2 cellular contexts compared by ENCODE assay signal in the genomic region with DNA sequence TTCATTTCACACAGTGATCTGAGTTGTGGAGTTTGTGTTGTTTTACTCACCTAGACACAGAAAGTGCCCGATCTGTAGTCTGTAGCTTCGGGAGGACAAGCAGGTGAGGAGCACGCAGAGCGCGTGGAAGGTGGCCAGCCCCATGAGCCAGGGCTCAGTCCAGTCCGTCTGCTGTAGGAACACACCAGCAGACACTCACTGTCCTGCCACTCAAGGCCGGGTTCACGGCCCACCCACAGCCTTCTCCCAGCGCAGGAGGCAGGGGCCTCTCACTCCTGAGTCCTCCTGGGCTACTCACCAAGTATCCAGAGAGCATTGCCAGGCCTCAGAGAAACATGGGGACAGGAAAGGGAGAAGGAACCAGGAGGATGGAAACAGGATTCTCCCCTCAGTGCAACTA.
TF ChIP-seq lines count a peak whose summit lies in the region.

No MANE protein-coding gene starts in this region.

TF ChIP-seq in IMR-90, 13 proteins besides CTCF, POLR2A, EP300 and RAD21:
- no peak for TF ChIP-seq FOS (IDR thresholded peaks at IDR 0.05; ENCODE audit: low read depth, low read length)
- no peak for TF ChIP-seq SMC3 (IDR thresholded peaks at IDR 0.05; ENCODE audit: low read depth, low read length)
- no peak for TF ChIP-seq ELK1 (IDR thresholded peaks at IDR 0.05; ENCODE audit: borderline replicate concordance, low read depth, low read length)
- TF ChIP-seq RCOR1 (IDR thresholded peaks at IDR 0.05; ENCODE audit: insufficient replicate concordance, low read length) = no peak
- TF ChIP-seq MXI1 (IDR thresholded peaks at IDR 0.05; ENCODE audit: borderline replicate concordance, low read depth, low read length) = no peak
- TF ChIP-seq MAZ (IDR thresholded peaks at IDR 0.05; ENCODE audit: borderline replicate concordance, low read depth, low read length) = no peak
TF ChIP-seq in IMR-90: peak in this region for 0.

TF ChIP-seq in GM12878, 131 proteins besides CTCF, POLR2A, EP300 and RAD21:
- TF ChIP-seq MTA3 (IDR thresholded peaks at IDR 0.05; ENCODE audit: borderline replicate concordance, low read length) = no peak
- TF ChIP-seq BACH1 (IDR thresholded peaks at IDR 0.05; ENCODE audit: borderline replicate concordance) = no peak
- no peak for TF ChIP-seq HDAC2 (IDR thresholded peaks at IDR 0.05)
- TF ChIP-seq MAX (IDR thresholded peaks at IDR 0.05; ENCODE audit: low read depth, low read length) = no peak
- TF ChIP-seq ZSCAN29 (IDR thresholded peaks at IDR 0.05) = no peak
- TF ChIP-seq NRF1 (conservative IDR thresholded peaks at IDR 0.05; ENCODE audit: low read depth, low read length) = no peak
- no peak for TF ChIP-seq SP1 (IDR thresholded peaks at IDR 0.05; ENCODE audit: low read depth, low read length)
- TF ChIP-seq E4F1 (IDR thresholded peaks at IDR 0.05; ENCODE audit: borderline replicate concordance, partially characterized antibody) = no peak
- TF ChIP-seq, protein P1, sequence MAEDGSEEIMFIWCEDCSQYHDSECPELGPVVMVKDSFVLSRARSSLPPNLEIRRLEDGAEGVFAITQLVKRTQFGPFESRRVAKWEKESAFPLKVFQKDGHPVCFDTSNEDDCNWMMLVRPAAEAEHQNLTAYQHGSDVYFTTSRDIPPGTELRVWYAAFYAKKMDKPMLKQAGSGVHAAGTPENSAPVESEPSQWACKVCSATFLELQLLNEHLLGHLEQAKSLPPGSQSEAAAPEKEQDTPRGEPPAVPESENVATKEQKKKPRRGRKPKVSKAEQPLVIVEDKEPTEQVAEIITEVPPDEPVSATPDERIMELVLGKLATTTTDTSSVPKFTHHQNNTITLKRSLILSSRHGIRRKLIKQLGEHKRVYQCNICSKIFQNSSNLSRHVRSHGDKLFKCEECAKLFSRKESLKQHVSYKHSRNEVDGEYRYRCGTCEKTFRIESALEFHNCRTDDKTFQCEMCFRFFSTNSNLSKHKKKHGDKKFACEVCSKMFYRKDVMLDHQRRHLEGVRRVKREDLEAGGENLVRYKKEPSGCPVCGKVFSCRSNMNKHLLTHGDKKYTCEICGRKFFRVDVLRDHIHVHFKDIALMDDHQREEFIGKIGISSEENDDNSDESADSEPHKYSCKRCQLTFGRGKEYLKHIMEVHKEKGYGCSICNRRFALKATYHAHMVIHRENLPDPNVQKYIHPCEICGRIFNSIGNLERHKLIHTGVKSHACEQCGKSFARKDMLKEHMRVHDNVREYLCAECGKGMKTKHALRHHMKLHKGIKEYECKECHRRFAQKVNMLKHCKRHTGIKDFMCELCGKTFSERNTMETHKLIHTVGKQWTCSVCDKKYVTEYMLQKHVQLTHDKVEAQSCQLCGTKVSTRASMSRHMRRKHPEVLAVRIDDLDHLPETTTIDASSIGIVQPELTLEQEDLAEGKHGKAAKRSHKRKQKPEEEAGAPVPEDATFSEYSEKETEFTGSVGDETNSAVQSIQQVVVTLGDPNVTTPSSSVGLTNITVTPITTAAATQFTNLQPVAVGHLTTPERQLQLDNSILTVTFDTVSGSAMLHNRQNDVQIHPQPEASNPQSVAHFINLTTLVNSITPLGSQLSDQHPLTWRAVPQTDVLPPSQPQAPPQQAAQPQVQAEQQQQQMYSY (CRISPR knock-in tag; IDR thresholded peaks at IDR 0.05) = no peak
- TF ChIP-seq POLR2AphosphoS2 (IDR thresholded peaks at IDR 0.05; ENCODE audit: low read depth, low read length) = no peak
- TF ChIP-seq TCF12 (IDR thresholded peaks at IDR 0.05; ENCODE audit: low read depth, low read length) = no peak
- no peak for TF ChIP-seq MTA2 (IDR thresholded peaks at IDR 0.05; ENCODE audit: low read depth)
TF ChIP-seq in GM12878: peak in this region for 0.
